ENCODE assay signal across 19 cellular contexts in the genomic region with DNA sequence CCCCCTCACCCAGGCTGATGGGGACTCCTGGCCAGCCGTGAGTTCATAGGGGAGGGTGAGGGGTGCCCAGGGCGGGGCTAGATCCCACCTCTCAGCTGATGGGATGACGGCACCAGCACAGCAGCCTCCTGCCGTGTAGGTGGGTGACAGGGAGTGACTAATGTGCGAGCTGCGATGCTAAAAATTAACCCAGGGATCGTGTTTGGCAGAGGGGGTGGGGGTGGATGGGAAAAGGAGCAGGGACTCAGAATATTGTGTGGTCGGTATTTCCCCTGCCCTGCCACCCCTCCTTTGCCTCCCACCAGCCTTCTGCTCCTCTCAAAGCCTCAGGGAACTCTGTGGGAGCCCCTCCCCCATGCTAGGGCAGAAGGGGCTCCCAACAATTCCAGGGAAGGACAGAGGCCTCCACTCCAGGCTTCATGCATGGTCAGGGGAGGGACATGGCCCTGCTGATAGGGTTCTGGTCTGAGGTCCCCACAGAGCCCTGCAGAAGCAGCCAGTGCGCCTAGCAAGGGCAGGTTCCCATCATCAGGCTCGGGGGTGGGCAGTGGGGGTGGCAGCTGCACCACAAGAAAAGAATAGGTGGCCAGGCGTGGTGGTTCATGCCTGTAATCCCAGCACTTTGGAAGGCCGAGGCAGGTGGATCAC. TPM values are rescaled to one million over a fixed set of nuclear protein-coding genes. Genes with fewer than 3 reads are reported as not detected.
DNase-seq lines count a peak whose midpoint lies in the region; ATAC-seq, FAIRE-seq and TF ChIP-seq lines count a peak whose summit lies in the region.
"Had no signal": no experiment of that assay in that cellular context is flagged by ENCODE, and none has a peak within 500 bp of the region (broad histone marks: within the 10 kb centered on the region; RNA-seq: fewer than 3 reads in every experiment).

No MANE protein-coding gene starts in this region.

- H3K9me3 ChIP-seq in Karpas-422 (ENCODE audit: low read length) (no peaks in the 10 kb centered on the region), pancreas (no peaks in the 10 kb centered on the region)
- H3K9me3 ChIP-seq: ascending aorta, colonic mucosa had no signal

- H3K36me3 ChIP-seq in Karpas-422 (ENCODE audit: insufficient read depth, low read length) = no peaks in the 10 kb centered on the region
- H3K36me3 ChIP-seq in pancreas = peaks cover 0 to 4% (median 0%) of the 10 kb centered on the region in 3 donors
- H3K36me3 ChIP-seq: ascending aorta, colonic mucosa had no signal

- no peak overlapping the region for H3K4me2 ChIP-seq in Karpas-422 (ENCODE audit: low read depth, low read length, poor library complexity, severe bottlenecking)

- H3K79me2 ChIP-seq in Karpas-422 (ENCODE audit: low read length) = no peaks in the 10 kb centered on the region

- H3K9ac ChIP-seq in Karpas-422 (ENCODE audit: low read length) = peak overlapping the region; percentile 9; the same call in 1 of the 2 replicates

- intact Hi-C loops in pancreas (cut with DNase I) = no loop called here

- peak; percentile 75 for DNase-seq in COLO668 (lab: John Stamatoyannopoulos, UW; ENCODE audit: unreplicated experiment)
- no peak for DNase-seq in Karpas-422
- DNase-seq in pancreas = peak in 5 of 6 donors; percentile 56 to 83 (median 72)
- no peak for DNase-seq in ecto neural progenitor cell (ENCODE audit: low spot score)
- no peak for DNase-seq in NCI-H524 treated with DMSO at 0.1 percent for 48 hours (lab: John Stamatoyannopoulos, UW)
- DNase-seq in stimulated activated naive CD8-positive, alpha-beta T cell treated with anti-CD3 and anti-CD28 coated beads, Interleukin-15, Interleukin-2, amounts not matched to agents 100 U/mL and 50 U/mL, for 24 hours = no peak
- no peak for DNase-seq in NCI-H1105 (lab: John Stamatoyannopoulos, UW)
- DNase-seq: activated gamma-delta T cell treated with Interleukin-2 at 50 U/mL for 16 hours, C1 segment of cervical spinal cord, colonic mucosa, EL, erythroblast, MV-4-11, NCI-H446 treated with DMSO at 0.1 percent for 48 hours, OCI-M1 had no signal

- H3K4me3 ChIP-seq in Karpas-422 (ENCODE audit: low read length) = no peak overlapping the region
- no peak overlapping the region for H3K4me3 ChIP-seq in pancreas
- H3K4me3 ChIP-seq: ascending aorta, colonic mucosa, SK-N-MC had no signal

- H3K4me1 ChIP-seq in Karpas-422 (ENCODE audit: low read length) = peaks cover 59% of the 10 kb centered on the region
- peaks cover 0 to 8% (median 0%) of the 10 kb centered on the region in 3 donors for H3K4me1 ChIP-seq in pancreas
- H3K4me1 ChIP-seq: colonic mucosa had no signal

- H3K27me3 ChIP-seq in Karpas-422 (ENCODE audit: low read length) = 0 out of 2 replicates have a peak, but pooled peaks cover 2% of the 10 kb centered on the region
- no peaks in the 10 kb centered on the region for H3K27me3 ChIP-seq in pancreas
- H3K27me3 ChIP-seq: ascending aorta had no signal

- 38 to 56% methylated on average over 11 to 12 of the region's 12 CpGs for WGBS in pancreas, 2 donors

- H4K20me1 ChIP-seq in Karpas-422 (ENCODE audit: insufficient read depth, low read depth, low read length) = no peaks in the 10 kb centered on the region

- ATAC-seq in pancreas = peak; percentile 39 to 55 (median 47)
- no peak for ATAC-seq in stimulated activated naive CD8-positive, alpha-beta T cell treated with anti-CD3 and anti-CD28 coated beads, Interleukin-15, Interleukin-2, amounts not matched to agents 100 U/mL and 50 U/mL, for 24 hours
- ATAC-seq: natural killer cell treated with Interleukin-12 subunit alpha and Interleukin-12 subunit beta and Interleukin-15 and Interleukin-18, amount 100 ng/mL, for 72 hours had no signal

- no peak for FAIRE-seq in pancreas (lab: Jason Lieb, UNC)

- H3K9me2 ChIP-seq in Karpas-422 (replicated peaks; ENCODE audit: insufficient read depth, low read length) = no peaks in the 10 kb centered on the region

- TF ChIP-seq CTCF in pancreas (IDR thresholded peaks at IDR 0.05) = no peak

- no peak overlapping the region for H2AFZ ChIP-seq in Karpas-422 (ENCODE audit: low read length)

- H3K27ac ChIP-seq in Karpas-422 (ENCODE audit: low read length) (no peak overlapping the region), cingulate gyrus (ENCODE audit: low read depth, low read length) (peak overlapping the region; percentile 29), pancreas (peak overlapping the region; percentile 64 to 90 (median 82))
- H3K27ac ChIP-seq: ascending aorta, colonic mucosa, SK-N-MC had no signal

RNA-seq across cellular contexts. Expression of a gene that starts 12.5 kb away (rescaled TPM):
- total RNA-seq in Karpas-422 (2014; rRNA removed; shearing (Covaris generic); ENCODE audit: low replicate concordance) = 0.47 TPM in 1 of 2 replicates, not detected in the other
- 10 to 100 TPM in 3 of 6 donors, 1 to 10 TPM in 3; 7.1 to 18.0 (median 11.0) TPM for total RNA-seq in pancreas
- polyA plus RNA-seq in pancreas = 10 to 100 TPM; 25.4 to 51.6 TPM

RNA-seq across cellular contexts. Expression of a gene that starts 32.0 kb away (rescaled TPM):
- 11.7 and 26.9 TPM in 2 replicates for total RNA-seq in Karpas-422 (2014; rRNA removed; shearing (Covaris generic); ENCODE audit: low replicate concordance)
- total RNA-seq in pancreas = 10 to 100 TPM; 11.7 to 55.2 (median 22.0) TPM
- 10 to 100 TPM; 76.4 to 85.4 TPM for polyA plus RNA-seq in pancreas

RNA-seq across cellular contexts. Expression of a gene that starts 50.5 kb away (rescaled TPM):
- 31.9 and 63.0 TPM in 2 replicates for total RNA-seq in Karpas-422 (2014; rRNA removed; shearing (Covaris generic); ENCODE audit: low replicate concordance)
- total RNA-seq in pancreas = 10 to 100 TPM; 13.6 to 20.4 (median 18.7) TPM
- polyA plus RNA-seq in pancreas = 10 to 100 TPM; 23.0 to 31.7 TPM

Comparison
In these comparisons a context has a peak if more than half of its experiments do, and no peak if none do; other contexts are left out.
1. DNase-seq: peak in COLO668 (single experiment) and pancreas (5 of 6); none in Karpas-422 (single experiment), ecto neural progenitor cell (single experiment), NCI-H524 treated with DMSO at 0.1 percent for 48 hours (single experiment), stimulated activated naive CD8-positive, alpha-beta T cell treated with anti-CD3 and anti-CD28 coated beads, Interleukin-15, Interleukin-2, amounts not matched to agents 100 U/mL and 50 U/mL, for 24 hours (single experiment) and NCI-H1105 (single experiment).